In genomic region chr1:10622896-10623295, GRCh38 we compare ENCODE assay signal across 19 cellular contexts.
DNase-seq lines count a peak whose midpoint lies in the region; ATAC-seq and TF ChIP-seq lines count a peak whose summit lies in the region.
"Had no signal": no experiment of that assay in that cellular context is flagged by ENCODE, and none has a peak within 500 bp of the region (broad histone marks: within the 10 kb centered on the region; RNA-seq: fewer than 3 reads in every experiment).

No MANE protein-coding gene starts in this region.

- TF ChIP-seq POLR2A in prostate gland (IDR thresholded peaks at IDR 0.05), result no peak
- no peak for TF ChIP-seq POLR2A in uterus (IDR thresholded peaks at IDR 0.05)

- no peaks in the 10 kb centered on the region for H3K4me1 ChIP-seq in prostate gland (replicated peaks)
- no peaks in the 10 kb centered on the region for H3K4me1 ChIP-seq in uterus
- H3K4me1 ChIP-seq: Peyer's patch had no signal

- H3K27me3 ChIP-seq in prostate gland (replicated peaks; ENCODE audit: insufficient read depth) (no peaks in the 10 kb centered on the region), uterus (no peaks in the 10 kb centered on the region)
- H3K27me3 ChIP-seq: Peyer's patch had no signal

- H3K27ac ChIP-seq in prostate gland (peak overlapping the region; percentile 49 to 65), uterus (no peak overlapping the region)
- H3K27ac ChIP-seq: Peyer's patch had no signal

- no peak for ATAC-seq in left ventricle myocardium superior
- ATAC-seq in GM21381 (IDR thresholded peaks at IDR 0.05; ENCODE audit: unreplicated experiment), result no peak
- ATAC-seq in GM18502 (IDR thresholded peaks at IDR 0.05; ENCODE audit: poor library complexity, unreplicated experiment), result no peak
- ATAC-seq: GM23338, HCT116, K562 had no signal

- intact Hi-C loops in cardiac septum (cut with DNase I) (no loop called here), left ventricle myocardium superior (cut with micrococcal nuclease) (no loop called here), prostate gland (cut with DNase I) (loop anchor here (5.0 kb wide), 1 partner anchor 86 kb away; no protein-coding TSS in a partner anchor), uterus (cut with DNase I; ENCODE audit: low total_unique reads) (no loop called here)

- no peaks in the 10 kb centered on the region for H3K36me3 ChIP-seq in prostate gland
- H3K36me3 ChIP-seq in uterus, result no peaks in the 10 kb centered on the region

- H3K9me3 ChIP-seq in prostate gland, result no peaks in the 10 kb centered on the region
- no peaks in the 10 kb centered on the region for H3K9me3 ChIP-seq in uterus
- H3K9me3 ChIP-seq: Peyer's patch had no signal

- TF ChIP-seq CTCF in prostate gland (IDR thresholded peaks at IDR 0.05), result no peak
- no peak for TF ChIP-seq CTCF in uterus (IDR thresholded peaks at IDR 0.05)

- DNase-seq in NCI-H1417 (lab: John Stamatoyannopoulos, UW), result peak in 2 of 3 experiments; percentile 17 to 25
- no peak for DNase-seq in NCI-H1417 treated with DMSO at 0.1 percent for 48 hours (lab: John Stamatoyannopoulos, UW)
- peak; percentile 29 for DNase-seq in cardiac septum (ENCODE audit: low spot score)
- DNase-seq in left ventricle myocardium superior, result no peak
- DNase-seq in prostate gland (ENCODE audit: low spot score), result no peak
- DNase-seq in uterus, result peak; percentile 8
- DNase-seq: 8988T; NCI-H1105; NCI-H1694 treated with DMSO at 0.1 percent for 48 hours; NCI-H2107; NCI-H446 treated with DMSO at 0.1 percent for 48 hours; NCI-H69; NK-92 treated with Interleukin-12 subunit alpha and Interleukin-12 subunit beta, amount 100 ng/mL, for 24 hours had no signal

- 70% methylated on average over 11 of the region's 11 CpGs for WGBS in prostate gland

- H3K4me3 ChIP-seq in prostate gland (no peak overlapping the region), uterus (no peak overlapping the region)
- H3K4me3 ChIP-seq: GM23338, K562, Peyer's patch had no signal

Comparison
In these comparisons a context has a peak if more than half of its experiments do, and no peak if none do; other contexts are left out.
1. DNase-seq: peak in NCI-H1417 (2 of 3), cardiac septum (single experiment) and uterus (2 of 2); none in NCI-H1417 treated with DMSO at 0.1 percent for 48 hours (single experiment), left ventricle myocardium superior (single experiment) and prostate gland (single experiment).
2. H3K27ac ChIP-seq: peak in prostate gland (2 of 2); none in uterus (0 of 2).